In the genomic region with DNA sequence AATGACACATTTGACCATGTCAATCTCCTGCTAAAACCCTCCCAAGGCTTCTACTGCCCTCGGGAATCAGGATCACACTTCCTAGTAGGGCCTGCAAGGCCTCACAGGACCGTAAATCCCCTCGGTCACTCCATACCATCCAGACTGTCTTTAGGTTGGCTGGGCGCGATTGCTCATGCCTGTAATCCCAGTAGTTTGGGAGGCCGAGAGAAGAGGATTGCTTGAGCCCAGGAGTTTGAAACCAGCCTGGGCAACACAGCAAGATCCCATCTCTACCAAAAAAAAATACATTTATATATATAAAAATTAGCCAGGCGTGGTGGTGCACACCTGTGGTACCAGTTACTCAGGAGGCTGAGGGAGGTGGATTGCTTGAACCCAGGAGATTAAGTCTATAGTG, we compare ENCODE assay signal across 31 cellular contexts. TPM values are rescaled to one million over a fixed set of nuclear protein-coding genes. Genes with fewer than 3 reads are reported as not detected.
"Had no signal": no experiment of that assay in that cellular context is flagged by ENCODE, and none has a peak within 500 bp of the region (broad histone marks: within the 10 kb centered on the region; RNA-seq: fewer than 3 reads in every experiment).

No MANE protein-coding gene starts in this region.

- H3K9me3 ChIP-seq: MG63 had no signal

- H3K4me3 ChIP-seq: MG63 had no signal

- H3K9me3 Mint-ChIP-seq: activated CD4-positive, alpha-beta memory T cell treated with anti-CD3 and anti-CD28 coated beads for 36 hours; activated naive CD8-positive, alpha-beta T cell treated with anti-CD3 and anti-CD28 coated beads for 36 hours; activated T-cell treated with anti-CD3 and anti-CD28 coated beads, Interleukin-2, amount 50 U/mL, for 4 hours; activated T-helper 1 cell treated with anti-CD3 and anti-CD28 coated beads, Interleukin-12 subunit alpha, Interleukin-12 subunit beta, Interleukin-2, Interleukin-4 antibody, amounts not matched to agents 30 ng/mL and 10 ng/mL and 1 ng/mL, durations not matched to agents 14 hours and 24 hours and 36 hours; brain had no signal

- H3K27me3 Mint-ChIP-seq: activated CD4-positive, alpha-beta memory T cell treated with anti-CD3 and anti-CD28 coated beads for 36 hours; activated naive CD8-positive, alpha-beta T cell treated with anti-CD3 and anti-CD28 coated beads for 36 hours; brain had no signal

- FAIRE-seq: astrocyte, bronchial epithelial cell had no signal

- H3K27ac Mint-ChIP-seq: activated CD4-positive, alpha-beta memory T cell treated with anti-CD3 and anti-CD28 coated beads for 36 hours; activated naive CD8-positive, alpha-beta T cell treated with anti-CD3 and anti-CD28 coated beads for 36 hours had no signal

- H3K27me3 ChIP-seq: MG63 had no signal

- DNase-seq: activated CD4-positive, alpha-beta memory T cell treated with anti-CD3 and anti-CD28 coated beads for 36 hours; activated CD4-positive, alpha-beta T cell treated with anti-CD3 and anti-CD28 coated beads for 4 hours; activated CD4-positive, alpha-beta T cell treated with anti-CD3 and anti-CD28 coated beads, Interleukin-2, amount 50 U/mL, for 1 hour; activated CD4-positive, CD25-positive, alpha-beta regulatory T cell treated with anti-CD3 and anti-CD28 coated beads, Interleukin-2, amount 50 U/mL, for 72 hours; activated CD8-positive, alpha-beta memory T cell treated with anti-CD3 and anti-CD28 coated beads, Interleukin-2, amount 50 U/mL, for 4 hours; activated effector memory CD4-positive, alpha-beta T cell treated with Interleukin-2 at 50 U/mL for 16 hours; activated naive CD4-positive, alpha-beta T cell treated with anti-CD3 and anti-CD28 coated beads, Interleukin-2, amount 50 U/mL, for 16 hours; activated naive CD8-positive, alpha-beta T cell treated with anti-CD3 and anti-CD28 coated beads for 36 hours; activated T-cell treated with anti-CD3 and anti-CD28 coated beads for 4 hours; activated T-cell treated with anti-CD3 and anti-CD28 coated beads, Interleukin-2, amount 50 U/mL, for 4 hours; cerebellar nuclear complex; Kasumi-1; KG1; MG63; NCI-H1048; NCI-H1105 treated with DMSO at 0.1 percent for 48 hours; NCI-H1436; NCI-H1694; NCI-H2029; NCI-H510A; NCI-H526; NCI-H774; Right ventricle myocardium superior; SW 1271; T-helper 1 cell; T-helper 2 cell; T-helper 9 cell had no signal

- ATAC-seq: activated T-cell treated with anti-CD3 and anti-CD28 coated beads, Interleukin-2, amount 50 U/mL, for 4 hours had no signal

- H3K4me3 Mint-ChIP-seq: activated CD4-positive, alpha-beta memory T cell treated with anti-CD3 and anti-CD28 coated beads for 36 hours; activated naive CD8-positive, alpha-beta T cell treated with anti-CD3 and anti-CD28 coated beads for 36 hours; activated T-cell treated with anti-CD3 and anti-CD28 coated beads, Interleukin-2, amount 50 U/mL, for 4 hours; activated T-helper 1 cell treated with anti-CD3 and anti-CD28 coated beads, Interleukin-12 subunit alpha, Interleukin-12 subunit beta, Interleukin-2, Interleukin-4 antibody, amounts not matched to agents 30 ng/mL and 10 ng/mL and 1 ng/mL, durations not matched to agents 14 hours and 24 hours and 36 hours; brain had no signal

RNA-seq across cellular contexts. Expression of gene SYNGR4, which starts 15.4 kb away (rescaled TPM):
- total RNA-seq: activated T-cell treated with anti-CD3 and anti-CD28 coated beads, Interleukin-2, amount 50 U/mL, for 4 hours; activated T-helper 1 cell treated with anti-CD3 and anti-CD28 coated beads, Interleukin-12 subunit alpha, Interleukin-12 subunit beta, Interleukin-2, Interleukin-4 antibody, amounts not matched to agents 30 ng/mL and 10 ng/mL and 1 ng/mL, durations not matched to agents 14 hours and 24 hours and 36 hours; astrocyte; bronchial epithelial cell; Right ventricle myocardium superior had no signal
